ENCODE assay signal across 9 cellular contexts in genomic region chr20:5797843-5798462, GRCh38. TPM values are rescaled to one million over a fixed set of nuclear protein-coding genes. Genes with fewer than 3 reads are reported as not detected.
DNase-seq lines count a peak whose midpoint lies in the region; ATAC-seq, FAIRE-seq and TF ChIP-seq lines count a peak whose summit lies in the region.
"Had no signal": no experiment of that assay in that cellular context is flagged by ENCODE, and none has a peak within 500 bp of the region (broad histone marks: within the 10 kb centered on the region; RNA-seq: fewer than 3 reads in every experiment).

No MANE protein-coding gene starts in this region.

- in situ Hi-C loops in GM13976 (cut with MboI; ENCODE audit: low sequenced_read_pairs, unreplicated experiment) (no loop called here), K562 (cut with MboI) (loop anchor here (25.0 kb wide), 1 partner anchor 236 kb away; no protein-coding TSS in a partner anchor)

- no peak overlapping the region for H3K4me2 ChIP-seq in K562 (ENCODE audit: insufficient read depth, low read length)

- H3K79me2 ChIP-seq in K562 (ENCODE audit: control insufficient read depth, insufficient read depth, low read length) = no peaks in the 10 kb centered on the region

- no peaks in the 10 kb centered on the region for H3K9me1 ChIP-seq in K562 (ENCODE audit: control insufficient read depth, insufficient read depth, low read length)

- H3K27ac Mint-ChIP-seq in activated T-cell treated with anti-CD3 and anti-CD28 coated beads, Interleukin-2, amount 50 U/mL, for 24 hours = no peak overlapping the region

- TF ChIP-seq EP300 in K562 (IDR thresholded peaks at IDR 0.05; ENCODE audit: low read length) = no peak
- TF ChIP-seq EP300 in esophagus muscularis mucosa (IDR thresholded peaks at IDR 0.05) = no peak

- no peak overlapping the region for H3K4me3 Mint-ChIP-seq in activated T-cell treated with anti-CD3 and anti-CD28 coated beads, Interleukin-2, amount 50 U/mL, for 24 hours

- TF ChIP-seq RAD21 in K562 (CRISPR knock-in tag; conservative IDR thresholded peaks at IDR 0.05 in 1 of 2, IDR thresholded peaks at IDR 0.05 in 1 of 2) = no peak

- H3K4me3 ChIP-seq in K562 (no peak overlapping the region), esophagus muscularis mucosa (no peak overlapping the region)
- H3K4me3 ChIP-seq: lung had no signal

- H3K27me3 Mint-ChIP-seq in activated T-cell treated with anti-CD3 and anti-CD28 coated beads, Interleukin-2, amount 50 U/mL, for 24 hours = no peaks in the 10 kb centered on the region

- no peak overlapping the region for H2AFZ ChIP-seq in K562 (ENCODE audit: low read depth, low read length)

- POLR2A ChIA-PET in K562 (lab: Yijun Ruan, JAX) = interaction anchor here (0.6 kb wide), 1 partner anchor 31 kb away, joined by 4 read pairs; no protein-coding TSS in a partner anchor

- no peaks in the 10 kb centered on the region for H3K27me3 ChIP-seq in K562 (ENCODE audit: control insufficient read depth in 2 of 2, insufficient read depth in 2 of 2, low read length in 2 of 2)
- no peaks in the 10 kb centered on the region for H3K27me3 ChIP-seq in esophagus muscularis mucosa

- FAIRE-seq in K562 (lab: Jason Lieb, UNC) = no peak

- H4K20me1 ChIP-seq in K562 (replicated peaks; ENCODE audit: control insufficient read depth, insufficient read depth, low read length) = no peaks in the 10 kb centered on the region

- no TSS peak for BruUV-seq in K562 (replicated peaks; lab: Mats Ljungman, UMichigan)

- H3K9ac ChIP-seq in K562 (ENCODE audit: insufficient read depth in 1 of 2, low read depth in 2 of 2, low read length in 2 of 2) = no peak overlapping the region

- H3K9me3 Mint-ChIP-seq in activated T-cell treated with anti-CD3 and anti-CD28 coated beads, Interleukin-2, amount 50 U/mL, for 24 hours = no peaks in the 10 kb centered on the region

- CTCF ChIA-PET in K562 (lab: Yijun Ruan, JAX; ENCODE audit: low intra/inter-chr PET ratio) = no interaction called here

- H3K27ac ChIP-seq in K562 (ENCODE audit: extremely low read depth, low read depth, low read length) (no peak overlapping the region), esophagus muscularis mucosa (replicated peaks in 1 of 4) (no peak overlapping the region)

- intact Hi-C loops in K562 (cut with micrococcal nuclease) (no loop called here), esophagus muscularis mucosa (cut with DNase I) (loop anchor here (10.0 kb wide), 1 partner anchor 277 kb away; no protein-coding TSS in a partner anchor)

- H3K4me1 ChIP-seq in K562 (replicated peaks in 1 of 2; ENCODE audit: control insufficient read depth in 2 of 2, insufficient read depth in 2 of 2, low read length in 2 of 2) (no peaks in the 10 kb centered on the region; a peak in 1 of 5 replicates), esophagus muscularis mucosa (no peaks in the 10 kb centered on the region)

- 54% methylated on average over 7 of the region's 7 CpGs for WGBS in K562 (ENCODE audit: insufficient coverage, low coverage, missing lambda C conversion rate)
- WGBS in esophagus muscularis mucosa = 76% methylated on average over 7 of the region's 7 CpGs

- no peak for TF ChIP-seq POLR2A in K562 (conservative IDR thresholded peaks at IDR 0.05)
- no peak for TF ChIP-seq POLR2A in esophagus muscularis mucosa (IDR thresholded peaks at IDR 0.05; ENCODE audit: low read depth)

- DNase-seq in GM13976 (ENCODE audit: low spot score) (peak; percentile 61), GM20000 (ENCODE audit: low spot score) (peak; percentile 67), K562 (ENCODE audit: extremely low read depth in 1 of 4, low spot score in 3 of 4) (no peak), H4 (ENCODE audit: low spot score) (no peak), esophagus muscularis mucosa (ENCODE audit: extremely low spot score) (no peak), occipital lobe (lab: John Stamatoyannopoulos, UW) (no peak)
- DNase-seq in activated T-cell treated with anti-CD3 and anti-CD28 coated beads, Interleukin-2, amount 50 U/mL, for 24 hours = no peak

- H3K9me3 ChIP-seq in K562 (replicated peaks; ENCODE audit: control insufficient read depth, insufficient read depth, low read depth, low read length) (no peaks in the 10 kb centered on the region), esophagus muscularis mucosa (no peaks in the 10 kb centered on the region)

- TF ChIP-seq CTCF in GM13976 (IDR thresholded peaks at IDR 0.05; ENCODE audit: borderline replicate concordance, control extremely low read depth, extremely low read depth, insufficient read depth, missing control alignments) = no peak
- TF ChIP-seq CTCF in GM20000 (IDR thresholded peaks at IDR 0.05; ENCODE audit: extremely low read depth, missing control alignments) = no peak
- no peak for TF ChIP-seq CTCF in K562 (IDR thresholded peaks at IDR 0.05 in 2 of 3, conservative IDR thresholded peaks at IDR 0.05 in 1 of 3; ENCODE audit: insufficient read depth in 2 of 3, low read depth in 1 of 3, low read length in 3 of 3)
- no peak for TF ChIP-seq CTCF in esophagus muscularis mucosa (IDR thresholded peaks at IDR 0.05)

- H3K36me3 Mint-ChIP-seq in activated T-cell treated with anti-CD3 and anti-CD28 coated beads, Interleukin-2, amount 50 U/mL, for 24 hours (ENCODE audit: low read depth) = peaks cover 17% of the 10 kb centered on the region

- peaks cover 5% of the 10 kb centered on the region for H3K4me1 Mint-ChIP-seq in activated T-cell treated with anti-CD3 and anti-CD28 coated beads, Interleukin-2, amount 50 U/mL, for 24 hours (ENCODE audit: low read depth)

- ATAC-seq in HG03196 (IDR thresholded peaks at IDR 0.05; ENCODE audit: unreplicated experiment) (peak; percentile 93), K562 (no peak)

- H3K36me3 ChIP-seq in K562 (ENCODE audit: control insufficient read depth, insufficient read depth, low read length) (no peaks in the 10 kb centered on the region), esophagus muscularis mucosa (peaks cover 0 to 6% (median 0%) of the 10 kb centered on the region in 4 donors)

TF ChIP-seq in K562, 482 proteins besides CTCF, POLR2A, EP300 and RAD21:
- TF ChIP-seq TFAP4 (CRISPR knock-in tag; IDR thresholded peaks at IDR 0.05; ENCODE audit: borderline replicate concordance) = 0 out of 2 replicates have a peak, but pooled peaks have one; percentile 31
- TF ChIP-seq AFF1 (IDR thresholded peaks at IDR 0.05; ENCODE audit: low read depth in 1 of 2, partially characterized antibody in 2 of 2) = no peak

RNA-seq across cellular contexts. Expression of gene SHLD1, which starts 47.8 kb away (rescaled TPM):
- 5.6 and 11.8 TPM in 2 replicates for total RNA-seq in K562 (2011; cell fraction: chromatin; rRNA removed; ENCODE audit: low replicate concordance)
- 4.9 and 9.7 TPM in 2 replicates for total RNA-seq in K562 (2011; cell fraction: nucleolus; rRNA removed)
- total RNA-seq in K562 (2011; cell fraction: nucleoplasm; rRNA removed) = 9.7 and 12.2 TPM in 2 replicates
- 3.7 and 3.8 TPM in 2 replicates for total RNA-seq in K562 (2014; rRNA removed)
- 6.9 and 7.9 TPM in 2 replicates for total RNA-seq in K562 (2014; rRNA removed; fragmentation: Illumina TruSeq; extraction: Trizol)
- 7.4 and 8.2 TPM in 2 replicates for total RNA-seq in K562 (2015; rRNA removed; fragmentation: Illumina TruSeq; extraction: Trizol)
- total RNA-seq in K562 (2021) = 5.9 and 7.3 TPM in 2 replicates
- 12.1 and 13.9 TPM in 2 replicates for polyA plus RNA-seq in K562 (2011; rRNA removed)
- polyA plus RNA-seq in K562 (2011; cell fraction: cytosol; rRNA removed) = 8.1 and 13.8 TPM in 2 replicates
- polyA plus RNA-seq in K562 (2011; cell fraction: nucleus; rRNA removed) = 3.7 and 7.9 TPM in 2 replicates
- 8.9 and 9.1 TPM in 2 replicates for polyA plus RNA-seq in K562 (2012)
- polyA plus RNA-seq in K562 (2014; fragmentation: Illumina TruSeq; extraction: Trizol) = 6.2 and 7.6 TPM in 2 replicates
- polyA plus RNA-seq in K562 (2014; fragmentation: Nextera tagmentation; extraction: Ambion mirVana) = 10 to 100 TPM; 20.7 to 21.6 TPM
- 7.3 and 8.4 TPM in 2 replicates for polyA plus RNA-seq in K562 (2014; rRNA removed)
- 4.9 and 5.3 TPM in 2 replicates for polyA minus RNA-seq in K562 (2011; rRNA and poly(A)+ RNA removed)
- 1.2 and 1.5 TPM in 2 replicates for polyA minus RNA-seq in K562 (2011; cell fraction: cytosol; rRNA and poly(A)+ RNA removed)
- 3.6 and 8.0 TPM in 2 replicates for polyA minus RNA-seq in K562 (2011; cell fraction: nucleus; rRNA and poly(A)+ RNA removed)
- 4.3 and 6.3 TPM in 2 replicates for total RNA-seq in H4 (2014; rRNA removed; shearing (Covaris generic))
- 1 to 10 TPM; 1.7 to 4.6 (median 2.6) TPM for total RNA-seq in esophagus muscularis mucosa
- total RNA-seq in occipital lobe = 6.2 TPM

Comparison
In these comparisons a context has a peak if more than half of its experiments do, and no peak if none do; other contexts are left out.
1. DNase-seq: peak in GM13976 (single experiment) and GM20000 (single experiment); none in K562 (0 of 4), activated T-cell treated with anti-CD3 and anti-CD28 coated beads, Interleukin-2, amount 50 U/mL, for 24 hours (single experiment), H4 (single experiment), esophagus muscularis mucosa (single experiment) and occipital lobe (single experiment).